In the genomic region with DNA sequence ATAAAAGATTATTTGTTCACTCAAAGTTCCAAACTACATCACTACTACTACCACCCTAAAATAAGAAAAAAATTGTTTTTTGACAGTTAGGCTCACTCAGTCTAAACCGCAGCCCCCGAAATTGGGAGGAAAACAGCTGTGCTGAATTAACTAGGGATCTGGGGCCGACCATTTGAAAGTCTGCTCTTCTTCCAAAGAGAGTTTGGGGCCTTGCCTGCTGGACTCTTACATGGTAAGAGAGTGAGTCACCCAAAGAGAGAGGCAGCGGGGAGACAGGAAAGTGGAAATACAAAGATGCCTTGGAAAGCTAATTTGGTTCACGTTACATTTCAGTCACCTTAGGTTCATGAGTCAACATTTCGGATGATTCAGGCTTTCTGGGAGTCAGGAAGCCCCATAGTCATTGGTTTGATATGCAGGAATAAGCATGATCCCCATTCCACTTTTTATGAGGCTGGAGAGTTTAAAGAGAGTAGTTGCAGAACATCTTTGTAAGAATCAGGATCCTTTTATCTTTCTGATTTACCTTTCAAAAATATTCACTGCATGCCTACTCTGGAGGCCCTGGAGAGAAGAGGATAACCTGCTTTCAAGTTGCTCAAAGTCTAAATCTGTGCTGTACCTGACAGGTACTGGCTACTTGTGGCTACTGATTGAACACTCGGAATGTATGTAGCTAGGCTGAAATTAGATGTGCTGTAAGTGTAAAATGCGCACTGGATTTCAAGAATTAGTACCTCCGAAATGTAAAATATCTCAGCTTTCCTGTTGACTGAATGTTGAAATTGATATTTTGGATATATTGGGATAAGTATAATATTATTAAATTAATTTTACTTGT, we compare ENCODE assay signal across 8 cellular contexts. TPM values are rescaled to one million over a fixed set of nuclear protein-coding genes. Genes with fewer than 3 reads are reported as not detected.
DNase-seq lines count a peak whose midpoint lies in the region; ATAC-seq lines count a peak whose summit lies in the region.

No MANE protein-coding gene starts in this region.

- peak overlapping the region; percentile 90 to 91 for H3K27ac ChIP-seq in aorta (ENCODE audit: low read depth in 1 of 2, low read length in 2 of 2)

- H3K9me3 ChIP-seq in aorta (ENCODE audit: control insufficient read depth, low read length), result no peaks in the 10 kb centered on the region

- no peaks in the 10 kb centered on the region for H3K36me3 ChIP-seq in aorta (ENCODE audit: control insufficient read depth in 1 of 2, insufficient read depth in 2 of 2, low read length in 1 of 2)

- H3K4me3 Mint-ChIP-seq in activated T-helper 1 cell treated with anti-CD3 and anti-CD28 coated beads, Interleukin-12 subunit alpha, Interleukin-12 subunit beta, Interleukin-2, Interleukin-4 antibody, amounts not matched to agents 30 ng/mL and 10 ng/mL and 1 ng/mL, durations not matched to agents 14 hours and 24 hours and 36 hours, result peak overlapping the region; percentile 98
- peak overlapping the region; percentile 99 for H3K4me3 Mint-ChIP-seq in natural killer cell treated with Interleukin-12 subunit alpha and Interleukin-12 subunit beta and Interleukin-15 and Interleukin-18, amount 100 ng/mL, for 72 hours

- peak overlapping the region; percentile 79 for H3K27ac Mint-ChIP-seq in activated T-helper 1 cell treated with anti-CD3 and anti-CD28 coated beads, Interleukin-12 subunit alpha, Interleukin-12 subunit beta, Interleukin-2, Interleukin-4 antibody, amounts not matched to agents 30 ng/mL and 10 ng/mL and 1 ng/mL, durations not matched to agents 14 hours and 24 hours and 36 hours
- peak overlapping the region; percentile 100 for H3K27ac Mint-ChIP-seq in natural killer cell treated with Interleukin-12 subunit alpha and Interleukin-12 subunit beta and Interleukin-15 and Interleukin-18, amount 100 ng/mL, for 72 hours

- DNase-seq in A172 (ENCODE audit: low spot score) (peak; percentile 99), GF-D8 (lab: John Stamatoyannopoulos, UW) (peak; percentile 8), NCI-H774 (lab: John Stamatoyannopoulos, UW) (peak; percentile 37), fibroblast of the conjunctiva (ENCODE audit: low read depth) (peak; percentile 97), aorta (peak in 1 of 2 donors; percentile 75)
- DNase-seq in activated T-helper 1 cell treated with anti-CD3 and anti-CD28 coated beads, Interleukin-12 subunit alpha, Interleukin-12 subunit beta, Interleukin-2, Interleukin-4 antibody, amounts not matched to agents 30 ng/mL and 10 ng/mL and 1 ng/mL, durations not matched to agents 14 hours and 24 hours and 36 hours (ENCODE audit: low spot score), result peak; percentile 12
- no peak for DNase-seq in natural killer cell treated with Interleukin-12 subunit alpha and Interleukin-12 subunit beta and Interleukin-15 and Interleukin-18, amount 100 ng/mL, for 72 hours (ENCODE audit: low spot score)

- 10 to 17% methylated on average over 9 of the region's 9 CpGs for WGBS in aorta, 2 donors

- ATAC-seq in natural killer cell treated with Interleukin-12 subunit alpha and Interleukin-12 subunit beta and Interleukin-15 and Interleukin-18, amount 100 ng/mL, for 72 hours, result no peak
- peak; percentile 51 for ATAC-seq in aorta (ENCODE audit: low FRiP score)
- no peak for ATAC-seq in HG03045 (IDR thresholded peaks at IDR 0.05; ENCODE audit: unreplicated experiment)

- intact Hi-C loops in activated T-helper 1 cell treated with anti-CD3 and anti-CD28 coated beads, Interleukin-12 subunit alpha, Interleukin-12 subunit beta, Interleukin-2, Interleukin-4 antibody, amounts not matched to agents 30 ng/mL and 10 ng/mL and 1 ng/mL, durations not matched to agents 14 hours and 24 hours and 36 hours (cut with micrococcal nuclease), result loop anchor here (2.0 to 5.0 kb wide), 5 partner anchors 149 to 641 kb away; partner anchors contain the start of gene PNPT1
- intact Hi-C loops in aorta (cut with DNase I), result loop anchor here (2.0 to 5.0 kb wide), 2 partner anchors 46 to 48 kb away; no protein-coding TSS in a partner anchor

- no peaks in the 10 kb centered on the region for H3K9me3 Mint-ChIP-seq in activated T-helper 1 cell treated with anti-CD3 and anti-CD28 coated beads, Interleukin-12 subunit alpha, Interleukin-12 subunit beta, Interleukin-2, Interleukin-4 antibody, amounts not matched to agents 30 ng/mL and 10 ng/mL and 1 ng/mL, durations not matched to agents 14 hours and 24 hours and 36 hours
- H3K9me3 Mint-ChIP-seq in natural killer cell treated with Interleukin-12 subunit alpha and Interleukin-12 subunit beta and Interleukin-15 and Interleukin-18, amount 100 ng/mL, for 72 hours, result no peaks in the 10 kb centered on the region

- H3K4me3 ChIP-seq in aorta (ENCODE audit: low read length in 2 of 2), result peak overlapping the region; percentile 28 to 46

- H3K4me1 ChIP-seq in aorta (ENCODE audit: control insufficient read depth in 1 of 2, insufficient read depth in 2 of 2, low read length in 2 of 2), result no peaks in the 10 kb centered on the region

- peaks cover 60% of the 10 kb centered on the region for H3K4me1 Mint-ChIP-seq in activated T-helper 1 cell treated with anti-CD3 and anti-CD28 coated beads, Interleukin-12 subunit alpha, Interleukin-12 subunit beta, Interleukin-2, Interleukin-4 antibody, amounts not matched to agents 30 ng/mL and 10 ng/mL and 1 ng/mL, durations not matched to agents 14 hours and 24 hours and 36 hours (ENCODE audit: low read depth)
- peaks cover 38 to 43% of the 10 kb centered on the region in 2 donors for H3K4me1 Mint-ChIP-seq in natural killer cell treated with Interleukin-12 subunit alpha and Interleukin-12 subunit beta and Interleukin-15 and Interleukin-18, amount 100 ng/mL, for 72 hours (ENCODE audit: low read depth in 2 of 2)

- H3K27me3 ChIP-seq in aorta (ENCODE audit: control insufficient read depth in 1 of 2, insufficient read depth in 2 of 2, low read length in 1 of 2), result no peaks in the 10 kb centered on the region

- H3K36me3 Mint-ChIP-seq in activated T-helper 1 cell treated with anti-CD3 and anti-CD28 coated beads, Interleukin-12 subunit alpha, Interleukin-12 subunit beta, Interleukin-2, Interleukin-4 antibody, amounts not matched to agents 30 ng/mL and 10 ng/mL and 1 ng/mL, durations not matched to agents 14 hours and 24 hours and 36 hours (ENCODE audit: low read depth), result no peaks in the 10 kb centered on the region
- H3K36me3 Mint-ChIP-seq in natural killer cell treated with Interleukin-12 subunit alpha and Interleukin-12 subunit beta and Interleukin-15 and Interleukin-18, amount 100 ng/mL, for 72 hours, result peaks cover 4% of the 10 kb centered on the region

- H3K27me3 Mint-ChIP-seq in activated T-helper 1 cell treated with anti-CD3 and anti-CD28 coated beads, Interleukin-12 subunit alpha, Interleukin-12 subunit beta, Interleukin-2, Interleukin-4 antibody, amounts not matched to agents 30 ng/mL and 10 ng/mL and 1 ng/mL, durations not matched to agents 14 hours and 24 hours and 36 hours (ENCODE audit: insufficient read depth), result no peaks in the 10 kb centered on the region
- no peaks in the 10 kb centered on the region for H3K27me3 Mint-ChIP-seq in natural killer cell treated with Interleukin-12 subunit alpha and Interleukin-12 subunit beta and Interleukin-15 and Interleukin-18, amount 100 ng/mL, for 72 hours

RNA-seq across cellular contexts. Expression of gene RTN4, which starts 1.0 kb away (rescaled TPM):
- total RNA-seq in A172 (2014; rRNA removed; shearing (Covaris generic)), result 256 and 361 TPM in 2 replicates
- total RNA-seq in activated T-helper 1 cell treated with anti-CD3 and anti-CD28 coated beads, Interleukin-12 subunit alpha, Interleukin-12 subunit beta, Interleukin-2, Interleukin-4 antibody, amounts not matched to agents 30 ng/mL and 10 ng/mL and 1 ng/mL, durations not matched to agents 14 hours and 24 hours and 36 hours, result 81.2 and 83.0 TPM in 2 replicates
- total RNA-seq in natural killer cell treated with Interleukin-12 subunit alpha and Interleukin-12 subunit beta and Interleukin-15 and Interleukin-18, amount 100 ng/mL, for 72 hours, result 100 to 1,000 TPM; 126 to 161 TPM
- 100 to 1,000 TPM; 311 to 357 TPM for total RNA-seq in aorta
- polyA plus RNA-seq in aorta, result 100 to 1,000 TPM; 125 to 163 TPM
